Comparison of ENCODE assay signal across 5 cellular contexts in genomic region chr17:27873211-27873610, GRCh38.
"Had no signal": no experiment of that assay in that cellular context is flagged by ENCODE, and none has a peak within 500 bp of the region (broad histone marks: within the 10 kb centered on the region; RNA-seq: fewer than 3 reads in every experiment).

No MANE protein-coding gene starts in this region.

- H3K27ac ChIP-seq: HL-60 had no signal

- H3K4me1 Mint-ChIP-seq: IgD-negative memory B cell had no signal

- H3K4me3 Mint-ChIP-seq: IgD-negative memory B cell had no signal

- DNase-seq: IMR-90, KBM-7 had no signal

- H3K27ac Mint-ChIP-seq: IgD-negative memory B cell had no signal

- H3K4me3 ChIP-seq: K562 had no signal
